In the genomic region with DNA sequence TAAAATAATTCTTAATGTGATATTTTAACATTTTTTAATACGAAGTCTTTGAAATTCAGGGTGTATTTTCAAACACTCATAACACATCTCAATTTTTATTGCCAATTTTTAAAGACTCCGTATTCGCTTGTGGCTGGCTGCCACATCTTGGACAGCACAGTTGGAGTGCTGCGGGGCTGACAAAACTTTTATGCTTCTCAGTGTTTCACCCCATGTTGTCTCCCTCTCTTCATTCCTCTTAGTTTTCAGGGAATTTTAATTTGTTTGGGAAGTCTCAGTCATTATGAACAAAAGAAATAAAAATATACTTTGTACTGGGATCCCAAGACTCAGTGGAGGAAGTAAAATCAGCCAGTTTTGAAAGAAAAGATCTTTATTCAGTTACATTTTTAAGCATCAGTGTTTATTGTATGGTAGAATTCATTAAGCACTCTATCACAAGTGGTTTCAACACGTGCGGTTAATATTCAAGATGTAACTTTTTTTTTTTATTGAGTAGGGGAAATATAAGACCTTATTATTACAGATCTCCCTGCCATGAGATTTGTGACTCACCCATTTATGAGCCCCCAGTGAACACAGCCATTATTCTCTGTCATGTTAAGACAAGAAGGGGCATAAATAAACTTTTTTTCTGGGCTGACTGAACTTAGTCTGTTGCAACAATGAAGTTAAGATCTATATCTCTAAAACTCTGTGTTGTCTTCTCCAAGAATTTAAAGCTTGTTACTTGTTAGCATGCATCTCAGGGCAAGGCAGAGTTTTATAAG, we compare ENCODE assay signal across 2 cellular contexts.
TF ChIP-seq lines count a peak whose summit lies in the region.

No MANE protein-coding gene starts in this region.

TF ChIP-seq in GM12878, 131 proteins besides CTCF, POLR2A, EP300 and RAD21 (continues in another document):
- no peak for TF ChIP-seq ZNF687 (IDR thresholded peaks at IDR 0.05)
- TF ChIP-seq ZNF384 (IDR thresholded peaks at IDR 0.05; ENCODE audit: borderline replicate concordance, low read depth, low read length) = no peak
- TF ChIP-seq NFXL1 (IDR thresholded peaks at IDR 0.05; ENCODE audit: borderline replicate concordance) = no peak
- TF ChIP-seq SIN3A (IDR thresholded peaks at IDR 0.05; ENCODE audit: low read depth, low read length) = no peak
- TF ChIP-seq SP1 (IDR thresholded peaks at IDR 0.05; ENCODE audit: low read depth, low read length) = no peak
- no peak for TF ChIP-seq ZNF592 (IDR thresholded peaks at IDR 0.05)
- no peak for TF ChIP-seq IKZF1 (conservative IDR thresholded peaks at IDR 0.05)
- TF ChIP-seq BCL3 (IDR thresholded peaks at IDR 0.05; ENCODE audit: borderline replicate concordance, insufficient read depth, low read depth, low read length, poor library complexity, severe bottlenecking) = no peak
- no peak for TF ChIP-seq TCF3 (IDR thresholded peaks at IDR 0.05; ENCODE audit: borderline replicate concordance, insufficient read depth, low read depth, low read length)

TF ChIP-seq in WTC11, 78 proteins besides CTCF, POLR2A, EP300 and RAD21:
- no peak for TF ChIP-seq MAX (CRISPR knock-in tag; IDR thresholded peaks at IDR 0.05)
- TF ChIP-seq CDX4 (CRISPR knock-in tag; IDR thresholded peaks at IDR 0.05; ENCODE audit: borderline replicate concordance) = no peak
- TF ChIP-seq MXD4 (CRISPR knock-in tag; IDR thresholded peaks at IDR 0.05; ENCODE audit: borderline replicate concordance) = no peak
- no peak for TF ChIP-seq ATF3 (CRISPR knock-in tag; conservative IDR thresholded peaks at IDR 0.05)
- TF ChIP-seq, protein P1, sequence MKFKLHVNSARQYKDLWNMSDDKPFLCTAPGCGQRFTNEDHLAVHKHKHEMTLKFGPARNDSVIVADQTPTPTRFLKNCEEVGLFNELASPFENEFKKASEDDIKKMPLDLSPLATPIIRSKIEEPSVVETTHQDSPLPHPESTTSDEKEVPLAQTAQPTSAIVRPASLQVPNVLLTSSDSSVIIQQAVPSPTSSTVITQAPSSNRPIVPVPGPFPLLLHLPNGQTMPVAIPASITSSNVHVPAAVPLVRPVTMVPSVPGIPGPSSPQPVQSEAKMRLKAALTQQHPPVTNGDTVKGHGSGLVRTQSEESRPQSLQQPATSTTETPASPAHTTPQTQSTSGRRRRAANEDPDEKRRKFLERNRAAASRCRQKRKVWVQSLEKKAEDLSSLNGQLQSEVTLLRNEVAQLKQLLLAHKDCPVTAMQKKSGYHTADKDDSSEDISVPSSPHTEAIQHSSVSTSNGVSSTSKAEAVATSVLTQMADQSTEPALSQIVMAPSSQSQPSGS (CRISPR knock-in tag; IDR thresholded peaks at IDR 0.05; ENCODE audit: borderline replicate concordance, low read depth) = no peak
- TF ChIP-seq, protein P2, sequence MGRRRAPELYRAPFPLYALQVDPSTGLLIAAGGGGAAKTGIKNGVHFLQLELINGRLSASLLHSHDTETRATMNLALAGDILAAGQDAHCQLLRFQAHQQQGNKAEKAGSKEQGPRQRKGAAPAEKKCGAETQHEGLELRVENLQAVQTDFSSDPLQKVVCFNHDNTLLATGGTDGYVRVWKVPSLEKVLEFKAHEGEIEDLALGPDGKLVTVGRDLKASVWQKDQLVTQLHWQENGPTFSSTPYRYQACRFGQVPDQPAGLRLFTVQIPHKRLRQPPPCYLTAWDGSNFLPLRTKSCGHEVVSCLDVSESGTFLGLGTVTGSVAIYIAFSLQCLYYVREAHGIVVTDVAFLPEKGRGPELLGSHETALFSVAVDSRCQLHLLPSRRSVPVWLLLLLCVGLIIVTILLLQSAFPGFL (CRISPR knock-in tag; IDR thresholded peaks at IDR 0.05; ENCODE audit: borderline replicate concordance) = no peak
- no peak for TF ChIP-seq TP53 (CRISPR knock-in tag; IDR thresholded peaks at IDR 0.05)
- TF ChIP-seq, protein P3, sequence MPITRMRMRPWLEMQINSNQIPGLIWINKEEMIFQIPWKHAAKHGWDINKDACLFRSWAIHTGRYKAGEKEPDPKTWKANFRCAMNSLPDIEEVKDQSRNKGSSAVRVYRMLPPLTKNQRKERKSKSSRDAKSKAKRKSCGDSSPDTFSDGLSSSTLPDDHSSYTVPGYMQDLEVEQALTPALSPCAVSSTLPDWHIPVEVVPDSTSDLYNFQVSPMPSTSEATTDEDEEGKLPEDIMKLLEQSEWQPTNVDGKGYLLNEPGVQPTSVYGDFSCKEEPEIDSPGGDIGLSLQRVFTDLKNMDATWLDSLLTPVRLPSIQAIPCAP (CRISPR knock-in tag; IDR thresholded peaks at IDR 0.05) = no peak
- TF ChIP-seq SP1 (CRISPR knock-in tag; conservative IDR thresholded peaks at IDR 0.05) = no peak
- TF ChIP-seq ZSCAN18 (CRISPR knock-in tag; IDR thresholded peaks at IDR 0.05) = no peak
- TF ChIP-seq TCF7 (CRISPR knock-in tag; IDR thresholded peaks at IDR 0.05; ENCODE audit: low read depth) = no peak
- TF ChIP-seq, protein P4, sequence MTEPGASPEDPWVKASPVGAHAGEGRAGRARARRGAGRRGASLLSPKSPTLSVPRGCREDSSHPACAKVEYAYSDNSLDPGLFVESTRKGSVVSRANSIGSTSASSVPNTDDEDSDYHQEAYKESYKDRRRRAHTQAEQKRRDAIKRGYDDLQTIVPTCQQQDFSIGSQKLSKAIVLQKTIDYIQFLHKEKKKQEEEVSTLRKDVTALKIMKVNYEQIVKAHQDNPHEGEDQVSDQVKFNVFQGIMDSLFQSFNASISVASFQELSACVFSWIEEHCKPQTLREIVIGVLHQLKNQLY (CRISPR knock-in tag; IDR thresholded peaks at IDR 0.05) = no peak
- TF ChIP-seq ZNF219 (CRISPR knock-in tag; IDR thresholded peaks at IDR 0.05; ENCODE audit: borderline replicate concordance) = no peak
- TF ChIP-seq, protein P5, sequence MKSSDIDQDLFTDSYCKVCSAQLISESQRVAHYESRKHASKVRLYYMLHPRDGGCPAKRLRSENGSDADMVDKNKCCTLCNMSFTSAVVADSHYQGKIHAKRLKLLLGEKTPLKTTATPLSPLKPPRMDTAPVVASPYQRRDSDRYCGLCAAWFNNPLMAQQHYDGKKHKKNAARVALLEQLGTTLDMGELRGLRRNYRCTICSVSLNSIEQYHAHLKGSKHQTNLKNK (CRISPR knock-in tag; IDR thresholded peaks at IDR 0.05) = no peak
- TF ChIP-seq NFATC4 (CRISPR knock-in tag; IDR thresholded peaks at IDR 0.05) = no peak
- no peak for TF ChIP-seq GRHL2 (CRISPR knock-in tag; IDR thresholded peaks at IDR 0.05; ENCODE audit: insufficient replicate concordance, severe bottlenecking)
- TF ChIP-seq ESRRA (CRISPR knock-in tag; IDR thresholded peaks at IDR 0.05; ENCODE audit: borderline replicate concordance) = no peak
- no peak for TF ChIP-seq ATF1 (CRISPR knock-in tag; IDR thresholded peaks at IDR 0.05)
